ENCODE assay signal across 1 cellular context in the genomic region with DNA sequence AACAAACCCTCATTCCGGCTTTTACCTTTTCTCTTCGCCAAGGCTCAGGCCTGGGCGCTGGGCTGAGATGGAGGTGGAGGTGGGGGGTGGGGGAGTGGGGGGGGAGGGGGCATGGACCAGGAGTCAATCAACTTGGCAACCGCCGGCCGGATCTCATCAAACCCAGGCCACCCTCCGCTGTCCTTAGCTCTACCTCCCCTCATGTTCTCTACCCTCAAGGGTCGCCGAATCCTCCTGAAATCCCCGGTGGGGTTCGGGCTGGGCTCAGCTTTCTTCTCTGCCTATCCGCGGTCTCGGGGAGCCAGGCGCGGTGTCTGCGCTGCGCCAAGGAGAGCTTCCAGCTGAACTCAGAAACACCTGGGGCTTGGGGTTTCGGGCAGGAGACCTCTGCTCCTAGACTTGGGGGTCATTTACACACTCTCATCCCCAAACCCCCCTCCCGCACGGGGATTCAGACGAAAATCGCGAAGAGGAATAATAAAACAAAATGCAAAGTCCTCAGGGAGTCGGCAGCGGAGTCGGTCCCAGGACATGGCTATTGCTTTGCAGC.
TF ChIP-seq lines count a peak whose summit lies in the region.

No MANE protein-coding gene starts in this region.

TF ChIP-seq in WTC11, 78 proteins besides CTCF, POLR2A, EP300 and RAD21 (continued from another document):
- no peak for TF ChIP-seq MLX (CRISPR knock-in tag; IDR thresholded peaks at IDR 0.05)
